In the genomic region with DNA sequence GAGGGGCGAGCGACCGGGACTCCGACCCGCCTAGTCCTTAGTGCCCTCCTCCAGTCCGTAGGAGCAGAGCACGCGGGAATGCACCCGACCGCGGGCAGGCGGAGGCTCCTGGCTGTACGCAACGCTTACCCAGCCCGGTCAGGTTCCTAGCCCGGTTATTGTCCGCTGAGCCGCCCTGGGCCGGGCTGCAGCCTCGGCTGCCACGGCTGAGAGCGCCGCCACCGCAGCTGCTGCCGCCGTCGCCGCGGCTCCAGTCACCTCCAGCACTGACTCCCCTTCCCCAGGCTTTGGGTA, we compare ENCODE assay signal across 8 cellular contexts. TPM values are rescaled to one million over a fixed set of nuclear protein-coding genes. Genes with fewer than 3 reads are reported as not detected.
DNase-seq lines count a peak whose midpoint lies in the region; ATAC-seq, FAIRE-seq and TF ChIP-seq lines count a peak whose summit lies in the region.

A gene (minus strand): TSS at position 268 of the 294 bp plus-strand sequence. CDS start 12,422 bp downstream, outside the sequence.

- peak; percentile 27 for ATAC-seq in GM18499 (IDR thresholded peaks at IDR 0.05; ENCODE audit: insufficient read depth, unreplicated experiment)
- ATAC-seq in memory B cell (ENCODE audit: low read depth): peak; percentile 37

- H3K9me3 Mint-ChIP-seq in memory B cell: no peaks in the 10 kb centered on the region

- peak within 1 kb of the TSS; percentile 96 for H3K4me3 ChIP-seq in GM23248
- peak within 1 kb of the TSS; percentile 76 for H3K4me3 ChIP-seq in Karpas-422 (ENCODE audit: low read length)
- H3K4me3 ChIP-seq in bronchial epithelial cell (ENCODE audit: low read depth, low read length): peak within 1 kb of the TSS; percentile 63
- peak within 1 kb of the TSS; percentile 76 for H3K4me3 ChIP-seq in urinary bladder (ENCODE audit: low read depth, low read length)

- in situ Hi-C loops in GM23248 (cut with MboI): no loop called here

- FAIRE-seq in bronchial epithelial cell (lab: Jason Lieb, UNC): no peak

- H3F3A ChIP-seq in GM23248 (ENCODE audit: insufficient read depth): no peaks in the 10 kb centered on the region

- H2AFZ ChIP-seq in GM23248 (peak within 1 kb of the TSS; percentile 95), Karpas-422 (ENCODE audit: low read length) (peak within 1 kb of the TSS; percentile 78; the same call in 1 of the 2 replicates)

- TF ChIP-seq POLR2A in erythroblast (IDR thresholded peaks at IDR 0.05; ENCODE audit: low read length): no peak

- H3K79me2 ChIP-seq in GM23248 (ENCODE audit: insufficient read depth) (no peaks in the 10 kb centered on the region), Karpas-422 (ENCODE audit: low read length) (peaks cover 43% of the 10 kb centered on the region)

- DNase-seq in GM23248: peak; percentile 76
- DNase-seq in Karpas-422: no peak
- no peak for DNase-seq in bronchial epithelial cell (ENCODE audit: low read depth)
- DNase-seq in memory B cell (ENCODE audit: low spot score in 2 of 2): no peak
- no peak for DNase-seq in NCI-H2107 (lab: John Stamatoyannopoulos, UW)
- DNase-seq in erythroblast (lab: John Stamatoyannopoulos, UW): no peak

- peak within 1 kb of the TSS; percentile 88 for H3K27ac ChIP-seq in GM23248
- peak within 1 kb of the TSS; percentile 55 for H3K27ac ChIP-seq in Karpas-422 (ENCODE audit: low read length)
- H3K27ac ChIP-seq in urinary bladder (ENCODE audit: low read depth): peak within 1 kb of the TSS; percentile 82

- H3K9me3 ChIP-seq in GM23248 (ENCODE audit: low read depth) (no peaks in the 10 kb centered on the region), Karpas-422 (ENCODE audit: low read length) (no peaks in the 10 kb centered on the region)

- H3K4me2 ChIP-seq in GM23248 (ENCODE audit: unreplicated experiment) (peak within 1 kb of the TSS; percentile 93), Karpas-422 (ENCODE audit: low read depth, low read length, poor library complexity, severe bottlenecking) (peak within 1 kb of the TSS; percentile 76)

- 0% methylated on average over 15 of the region's 29 CpGs; no CpG with 5 or more reads in 1 of the 2 experiments for WGBS in GM23248 (ENCODE audit: low coverage in 1 of 2, low lambda C conversion rate in 2 of 2, missing lambda C conversion rate in 2 of 2), 2 experiments
- under 1% methylated on average over 29 of the region's 29 CpGs for WGBS in urinary bladder

- H3K4me3 Mint-ChIP-seq in memory B cell: peak within 1 kb of the TSS; percentile 96

- no peaks in the 10 kb centered on the region for H3K36me3 Mint-ChIP-seq in memory B cell

- no peak for TF ChIP-seq CTCF in bronchial epithelial cell (IDR thresholded peaks at IDR 0.05; ENCODE audit: insufficient read depth, low read length, severe bottlenecking)

- peaks cover 11% of the 10 kb centered on the region for H3K4me1 Mint-ChIP-seq in memory B cell

- H4K20me1 ChIP-seq in GM23248 (ENCODE audit: insufficient read depth) (no peaks in the 10 kb centered on the region), Karpas-422 (ENCODE audit: insufficient read depth, low read depth, low read length) (no peaks in the 10 kb centered on the region)

- H3K9ac ChIP-seq in GM23248 (peak within 1 kb of the TSS; percentile 95), Karpas-422 (ENCODE audit: low read length) (peak within 1 kb of the TSS; percentile 80)

- H3K9me2 ChIP-seq in GM23248 (ENCODE audit: insufficient read depth) (no peaks in the 10 kb centered on the region), Karpas-422 (replicated peaks; ENCODE audit: insufficient read depth, low read length) (no peaks in the 10 kb centered on the region)

- H3K27ac Mint-ChIP-seq in memory B cell: peak within 1 kb of the TSS; percentile 94

- H3K27me3 ChIP-seq in GM23248 (replicated peaks; ENCODE audit: insufficient read depth) (no peaks in the 10 kb centered on the region), Karpas-422 (ENCODE audit: low read length) (no peaks in the 10 kb centered on the region), bronchial epithelial cell (ENCODE audit: control insufficient read depth, insufficient read depth, low read length) (no peaks in the 10 kb centered on the region)

- H3K4me1 ChIP-seq in GM23248 (ENCODE audit: insufficient read depth): peaks cover 18% of the 10 kb centered on the region
- peaks cover 27% of the 10 kb centered on the region for H3K4me1 ChIP-seq in Karpas-422 (ENCODE audit: low read length)
- H3K4me1 ChIP-seq in urinary bladder (ENCODE audit: insufficient read depth): peaks cover 3% of the 10 kb centered on the region

- no peaks in the 10 kb centered on the region for H3K36me3 ChIP-seq in GM23248 (ENCODE audit: low read depth)
- no peaks in the 10 kb centered on the region for H3K36me3 ChIP-seq in Karpas-422 (ENCODE audit: insufficient read depth, low read length)
- H3K36me3 ChIP-seq in bronchial epithelial cell (ENCODE audit: control insufficient read depth, insufficient read depth, low read length): no peaks in the 10 kb centered on the region
- no peaks in the 10 kb centered on the region for H3K36me3 ChIP-seq in urinary bladder (ENCODE audit: insufficient read depth)

- H3K27me3 Mint-ChIP-seq in memory B cell: no peaks in the 10 kb centered on the region

RNA-seq across cellular contexts. Expression of the gene that starts here (rescaled TPM):
- total RNA-seq in GM23248 (2014; rRNA removed; shearing (Covaris generic)): 1.9 and 2.3 TPM in 2 replicates
- polyA plus RNA-seq in GM23248 (2016; fragmentation: Nextera tagmentation; extraction: Ambion mirVana): 0.05 and 0.11 TPM in 2 replicates
- 3.1 and 4.4 TPM in 2 replicates for total RNA-seq in Karpas-422 (2014; rRNA removed; shearing (Covaris generic); ENCODE audit: low replicate concordance)
- total RNA-seq in bronchial epithelial cell: 1.5 and 1.6 TPM in 2 replicates
- total RNA-seq in urinary bladder: 5.0 TPM
- 3.6 TPM for polyA plus RNA-seq in urinary bladder
